ENCODE assay signal across 9 cellular contexts in the genomic region with DNA sequence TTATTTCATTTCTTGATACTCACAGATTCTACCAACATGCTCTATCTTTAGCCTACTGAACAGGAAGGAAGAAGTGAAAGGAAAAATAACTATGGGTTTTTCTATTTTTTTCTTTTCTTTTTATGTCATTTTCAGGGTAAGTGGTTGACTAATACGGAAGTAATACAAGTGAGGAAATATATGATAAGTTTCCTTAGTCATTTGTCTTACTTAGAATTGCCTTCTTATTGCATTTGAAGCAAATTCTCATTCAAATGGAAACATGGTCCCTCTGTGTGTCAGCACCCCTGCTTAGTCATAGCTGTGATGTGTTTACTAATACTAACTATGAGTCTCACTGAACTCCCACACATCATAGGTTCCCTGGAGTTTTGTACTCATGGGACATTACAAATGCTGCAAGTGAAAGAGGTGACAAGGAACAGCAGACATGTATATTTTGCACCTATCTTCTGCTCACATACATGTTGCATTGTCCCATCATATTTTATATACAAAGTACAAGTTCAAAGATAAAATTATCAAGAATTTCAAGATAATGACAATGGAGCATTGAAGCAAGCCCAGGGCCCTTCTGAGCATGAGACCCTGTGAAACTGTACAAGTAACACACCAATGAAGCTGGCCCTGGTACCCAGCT.
DNase-seq lines count a peak whose midpoint lies in the region; ATAC-seq, FAIRE-seq and TF ChIP-seq lines count a peak whose summit lies in the region.
"Had no signal": no experiment of that assay in that cellular context is flagged by ENCODE, and none has a peak within 500 bp of the region (broad histone marks: within the 10 kb centered on the region; RNA-seq: fewer than 3 reads in every experiment).

No MANE protein-coding gene starts in this region.

- intact Hi-C loops in lower leg skin (cut with DNase I; ENCODE audit: low total_unique reads): no loop called here

- CTCF ChIA-PET in SK-N-SH (lab: Yijun Ruan, JAX): interaction anchor here (1.2 to 2.5 kb wide), 2 partner anchors 16 to 129 kb away, joined by 3 to 13 read pairs; no protein-coding TSS in a partner anchor

- H3K27ac ChIP-seq in SK-N-SH (ENCODE audit: low read depth in 2 of 2, low read length in 1 of 2): no peak overlapping the region
- H3K27ac ChIP-seq: VCaP had no signal

- no peak overlapping the region for H2AFZ ChIP-seq in SK-N-SH (ENCODE audit: low read depth)

- no peaks in the 10 kb centered on the region for H3K9me3 ChIP-seq in SK-N-SH

- H3K9me2 ChIP-seq in SK-N-SH: no peaks in the 10 kb centered on the region

- no peaks in the 10 kb centered on the region for H3K27me3 ChIP-seq in SK-N-SH (ENCODE audit: insufficient read depth)

- peaks cover 0 to 5% of the 10 kb centered on the region in 2 experiments; a peak in 3 of 4 replicates for H3K4me1 ChIP-seq in SK-N-SH (ENCODE audit: control insufficient read depth in 1 of 2, insufficient read depth in 2 of 2, low read depth in 1 of 2, low read length in 1 of 2)

- POLR2A ChIA-PET in SK-N-SH (lab: Yijun Ruan, JAX): no interaction called here

- no peak for TF ChIP-seq RAD21 in SK-N-SH (IDR thresholded peaks at IDR 0.05; ENCODE audit: low read length)

- FAIRE-seq in urothelium cell line (lab: Jason Lieb, UNC): no peak

- no peaks in the 10 kb centered on the region for H3F3A ChIP-seq in SK-N-SH (replicated peaks; ENCODE audit: insufficient read depth)

- peak; percentile 65 for ATAC-seq in HG02759 (IDR thresholded peaks at IDR 0.05; ENCODE audit: unreplicated experiment)

- H3K79me2 ChIP-seq in SK-N-SH (ENCODE audit: insufficient read depth): no peaks in the 10 kb centered on the region

- no peaks in the 10 kb centered on the region for H4K20me1 ChIP-seq in SK-N-SH (ENCODE audit: insufficient read depth)

- 20% methylated on average over 1 of the region's 1 CpG for WGBS in SK-N-SH (ENCODE audit: low lambda C conversion rate)
- 63 to 64% methylated on average over 1 of the region's 1 CpG for WGBS in lower leg skin, 2 donors

- H3K36me3 ChIP-seq in SK-N-SH (replicated peaks in 1 of 2; ENCODE audit: control insufficient read depth in 1 of 2, insufficient read depth in 2 of 2, low read length in 1 of 2): no peaks in the 10 kb centered on the region

- no peak for TF ChIP-seq POLR2A in lower leg skin (IDR thresholded peaks at IDR 0.05)

- peak; percentile 3 for DNase-seq in GM12865 (ENCODE audit: low read depth)
- no peak for DNase-seq in SK-N-SH
- peak; percentile 70 for DNase-seq in kidney tubule cell (ENCODE audit: low spot score)
- DNase-seq in urothelium cell line (ENCODE audit: low spot score): no peak
- no peak for DNase-seq in NAMALWA (ENCODE audit: low spot score)
- DNase-seq in lower leg skin (ENCODE audit: low spot score in 2 of 2): no peak
- DNase-seq in AG20443 (ENCODE audit: low spot score): no peak

- H3K4me2 ChIP-seq in SK-N-SH: no peak overlapping the region

- no peak overlapping the region for H3K9ac ChIP-seq in SK-N-SH

- TF ChIP-seq CTCF in GM12865 (IDR thresholded peaks at IDR 0.05; ENCODE audit: insufficient read depth, low read depth, low read length, missing control alignments) (no peak), SK-N-SH (IDR thresholded peaks at IDR 0.05) (no peak), lower leg skin (IDR thresholded peaks at IDR 0.05) (no peak)

- H3K4me3 ChIP-seq in GM12865 (ENCODE audit: low read depth, low read length) (no peak overlapping the region), SK-N-SH (ENCODE audit: low read depth in 2 of 2, low read length in 1 of 2) (no peak overlapping the region), lower leg skin (ENCODE audit: low read depth, poor library complexity, severe bottlenecking) (no peak overlapping the region)

- TF ChIP-seq EP300 in SK-N-SH (IDR thresholded peaks at IDR 0.05; ENCODE audit: borderline replicate concordance in 1 of 2, low read depth in 1 of 2, low read length in 1 of 2): no peak

TF ChIP-seq in SK-N-SH, 30 proteins besides CTCF, POLR2A, EP300 and RAD21:
- no peak for TF ChIP-seq TEAD4 (IDR thresholded peaks at IDR 0.05; ENCODE audit: borderline replicate concordance, insufficient read depth)
- no peak for TF ChIP-seq MXI1 (IDR thresholded peaks at IDR 0.05; ENCODE audit: low read depth, low read length)
- TF ChIP-seq FOXM1 (IDR thresholded peaks at IDR 0.05; ENCODE audit: low read depth): no peak
- TF ChIP-seq, protein P1, sequence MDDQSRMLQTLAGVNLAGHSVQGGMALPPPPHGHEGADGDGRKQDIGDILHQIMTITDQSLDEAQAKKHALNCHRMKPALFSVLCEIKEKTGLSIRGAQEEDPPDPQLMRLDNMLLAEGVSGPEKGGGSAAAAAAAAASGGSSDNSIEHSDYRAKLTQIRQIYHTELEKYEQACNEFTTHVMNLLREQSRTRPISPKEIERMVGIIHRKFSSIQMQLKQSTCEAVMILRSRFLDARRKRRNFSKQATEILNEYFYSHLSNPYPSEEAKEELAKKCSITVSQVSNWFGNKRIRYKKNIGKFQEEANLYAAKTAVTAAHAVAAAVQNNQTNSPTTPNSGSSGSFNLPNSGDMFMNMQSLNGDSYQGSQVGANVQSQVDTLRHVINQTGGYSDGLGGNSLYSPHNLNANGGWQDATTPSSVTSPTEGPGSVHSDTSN (IDR thresholded peaks at IDR 0.05): peak; percentile 21
- TF ChIP-seq FOSL2 (IDR thresholded peaks at IDR 0.05; ENCODE audit: borderline replicate concordance, low read depth): peak; percentile 21; the same call in 1 of the 2 replicates

Comparison
In these comparisons a context has a peak if more than half of its experiments do, and no peak if none do; other contexts are left out.
1. DNase-seq: peak in GM12865 (single experiment) and kidney tubule cell (single experiment); none in SK-N-SH (single experiment), urothelium cell line (single experiment), NAMALWA (single experiment), lower leg skin (0 of 2) and AG20443 (single experiment).